ENCODE assay signal across 22 cellular contexts in the genomic region with DNA sequence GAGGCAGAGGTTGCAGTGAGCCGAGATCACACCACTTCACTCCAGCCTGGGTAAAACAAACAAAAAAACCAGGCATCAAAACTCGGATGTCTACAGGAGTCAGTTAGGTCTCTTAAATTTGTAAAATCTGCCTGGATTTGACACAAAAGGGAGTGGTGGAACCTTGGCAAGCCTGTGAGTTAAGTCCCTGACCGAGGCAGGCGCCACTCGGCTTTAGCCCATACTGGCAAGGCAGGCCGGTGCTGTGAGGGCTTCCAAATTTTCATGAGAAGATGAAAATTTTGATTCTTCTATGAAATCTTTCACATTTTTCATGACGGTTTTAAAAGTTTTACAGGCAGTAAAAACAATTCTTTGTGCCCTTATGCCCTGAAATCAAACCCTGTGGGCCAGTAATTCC.
A peak's percentile ranks its signal among the peaks of the same experiment; 100 is the strongest.
DNase-seq lines count a peak whose midpoint lies in the region; ATAC-seq and TF ChIP-seq lines count a peak whose summit lies in the region.
"Had no signal": no experiment of that assay in that cellular context is flagged by ENCODE, and none has a peak within 500 bp of the region (broad histone marks: within the 10 kb centered on the region; RNA-seq: fewer than 3 reads in every experiment).

No MANE protein-coding gene starts in this region.

- no peaks in the 10 kb centered on the region for H3K4me1 ChIP-seq in Peyer's patch
- H3K4me1 ChIP-seq in gastroesophageal sphincter: peaks cover 2 to 25% (median 9%) of the 10 kb centered on the region in 3 donors
- peaks cover 21% of the 10 kb centered on the region for H3K4me1 ChIP-seq in testis

- H3K36me3 Mint-ChIP-seq in nephron (ENCODE audit: low read depth): peaks cover 41% of the 10 kb centered on the region
- H3K36me3 Mint-ChIP-seq: stimulated activated effector memory CD8-positive, alpha-beta T cell treated with anti-CD3 and anti-CD28 coated beads, Interleukin-12 subunit alpha, Interleukin-12 subunit beta, amount 100 ng/mL, for 72 hours had no signal

- TF ChIP-seq CTCF in Peyer's patch (IDR thresholded peaks at IDR 0.05) (no peak), gastroesophageal sphincter (IDR thresholded peaks at IDR 0.05) (no peak), nephron (IDR thresholded peaks at IDR 0.05; ENCODE audit: unreplicated experiment in 3 of 3) (no peak), testis (IDR thresholded peaks at IDR 0.05) (no peak)

- H3K27ac Mint-ChIP-seq in nephron: peak overlapping the region in 2 of 3 experiments; percentile 21 to 90
- H3K27ac Mint-ChIP-seq: stimulated activated effector memory CD8-positive, alpha-beta T cell treated with anti-CD3 and anti-CD28 coated beads, Interleukin-12 subunit alpha, Interleukin-12 subunit beta, amount 100 ng/mL, for 72 hours had no signal

- intact Hi-C loops in testis (cut with DNase I; ENCODE audit: low total_unique reads): no loop called here

- TF ChIP-seq POLR2A in Peyer's patch (IDR thresholded peaks at IDR 0.05) (no peak), gastroesophageal sphincter (IDR thresholded peaks at IDR 0.05) (no peak), testis (IDR thresholded peaks at IDR 0.05) (no peak)

- H3K36me3 ChIP-seq in Peyer's patch: no peaks in the 10 kb centered on the region
- H3K36me3 ChIP-seq in gastroesophageal sphincter: no peaks in the 10 kb centered on the region
- no peaks in the 10 kb centered on the region for H3K36me3 ChIP-seq in testis (ENCODE audit: low read depth, missing control alignments)
- H3K36me3 ChIP-seq: brain microvascular endothelial cell had no signal

- H3K27ac ChIP-seq in Peyer's patch (peak overlapping the region; percentile 4 to 68 (median 42)), gastroesophageal sphincter (peak overlapping the region in 3 of 4 donors; percentile 68 to 76 (median 70)), testis (peak overlapping the region; percentile 18 to 74)

- no peak for TF ChIP-seq EP300 in gastroesophageal sphincter (IDR thresholded peaks at IDR 0.05)

- H3K9me3 ChIP-seq in Peyer's patch (no peaks in the 10 kb centered on the region), gastroesophageal sphincter (no peaks in the 10 kb centered on the region), testis (no peaks in the 10 kb centered on the region)
- H3K9me3 ChIP-seq: Caco-2 had no signal

- peaks cover 11% of the 10 kb centered on the region for H3K9me3 Mint-ChIP-seq in nephron
- H3K9me3 Mint-ChIP-seq: stimulated activated effector memory CD8-positive, alpha-beta T cell treated with anti-CD3 and anti-CD28 coated beads, Interleukin-12 subunit alpha, Interleukin-12 subunit beta, amount 100 ng/mL, for 72 hours had no signal

- ATAC-seq in gastroesophageal sphincter: no peak
- ATAC-seq in GM19397 (IDR thresholded peaks at IDR 0.05; ENCODE audit: unreplicated experiment): no peak
- ATAC-seq in GM18520 (IDR thresholded peaks at IDR 0.05; ENCODE audit: unreplicated experiment): no peak
- ATAC-seq: stimulated activated effector memory CD8-positive, alpha-beta T cell treated with anti-CD3 and anti-CD28 coated beads, Interleukin-12 subunit alpha, Interleukin-12 subunit beta, amount 100 ng/mL, for 72 hours had no signal

- H3K4me1 Mint-ChIP-seq in nephron: peaks cover 40% of the 10 kb centered on the region
- H3K4me1 Mint-ChIP-seq: stimulated activated effector memory CD8-positive, alpha-beta T cell treated with anti-CD3 and anti-CD28 coated beads, Interleukin-12 subunit alpha, Interleukin-12 subunit beta, amount 100 ng/mL, for 72 hours had no signal

- no peak for DNase-seq in Peyer's patch
- DNase-seq in testis: no peak
- no peak for DNase-seq in activated naive CD4-positive, alpha-beta T cell treated with Interleukin-2 at 50 U/mL for 16 hours
- DNase-seq in SW 1271 (lab: John Stamatoyannopoulos, UW): no peak
- DNase-seq: activated CD4-positive, alpha-beta T cell treated with anti-CD3 and anti-CD28 coated beads, Interleukin-2, amount 50 U/mL, for 48 hours; activated naive CD4-positive, alpha-beta T cell treated with anti-CD3 and anti-CD28 coated beads, Interleukin-2, amount 50 U/mL, for 16 hours; activated T-cell treated with anti-CD3 and anti-CD28 coated beads, Interleukin-2, amount 50 U/mL, for 1 hour; brain microvascular endothelial cell; Caco-2; effector CD4-positive, alpha-beta T cell; Karpas-422; kidney; NCI-H1092 treated with DMSO at 0.1 percent for 48 hours; NCI-H2171; NCI-H774; occipital lobe had no signal

- H3K4me3 ChIP-seq in Peyer's patch (no peak overlapping the region), gastroesophageal sphincter (no peak overlapping the region), testis (no peak overlapping the region)
- H3K4me3 ChIP-seq: hepatocyte had no signal

- WGBS in gastroesophageal sphincter (ENCODE audit: low coverage in 1 of 2), 2 donors: 73 to 75% methylated on average over 6 to 7 of the region's 7 CpGs
- 66 to 76% methylated on average over 7 of the region's 7 CpGs for WGBS in testis, 2 donors

- no peak overlapping the region for H3K4me3 Mint-ChIP-seq in nephron
- H3K4me3 Mint-ChIP-seq: stimulated activated effector memory CD8-positive, alpha-beta T cell treated with anti-CD3 and anti-CD28 coated beads, Interleukin-12 subunit alpha, Interleukin-12 subunit beta, amount 100 ng/mL, for 72 hours had no signal

- no peaks in the 10 kb centered on the region for H3K27me3 Mint-ChIP-seq in nephron (ENCODE audit: low read depth)

- H3K27me3 ChIP-seq in Peyer's patch (no peaks in the 10 kb centered on the region), gastroesophageal sphincter (no peaks in the 10 kb centered on the region), testis (no peaks in the 10 kb centered on the region)
- H3K27me3 ChIP-seq: brain microvascular endothelial cell, hepatocyte had no signal
